ENCODE assay signal across 1 cellular context in genomic region chr11:73322111-73322985, GRCh38.
TF ChIP-seq lines count a peak whose summit lies in the region.

No MANE protein-coding gene starts in this region.

TF ChIP-seq in HCT116, 20 proteins besides CTCF, POLR2A, EP300 and RAD21 (continued from another document):
- TF ChIP-seq, protein P1, sequence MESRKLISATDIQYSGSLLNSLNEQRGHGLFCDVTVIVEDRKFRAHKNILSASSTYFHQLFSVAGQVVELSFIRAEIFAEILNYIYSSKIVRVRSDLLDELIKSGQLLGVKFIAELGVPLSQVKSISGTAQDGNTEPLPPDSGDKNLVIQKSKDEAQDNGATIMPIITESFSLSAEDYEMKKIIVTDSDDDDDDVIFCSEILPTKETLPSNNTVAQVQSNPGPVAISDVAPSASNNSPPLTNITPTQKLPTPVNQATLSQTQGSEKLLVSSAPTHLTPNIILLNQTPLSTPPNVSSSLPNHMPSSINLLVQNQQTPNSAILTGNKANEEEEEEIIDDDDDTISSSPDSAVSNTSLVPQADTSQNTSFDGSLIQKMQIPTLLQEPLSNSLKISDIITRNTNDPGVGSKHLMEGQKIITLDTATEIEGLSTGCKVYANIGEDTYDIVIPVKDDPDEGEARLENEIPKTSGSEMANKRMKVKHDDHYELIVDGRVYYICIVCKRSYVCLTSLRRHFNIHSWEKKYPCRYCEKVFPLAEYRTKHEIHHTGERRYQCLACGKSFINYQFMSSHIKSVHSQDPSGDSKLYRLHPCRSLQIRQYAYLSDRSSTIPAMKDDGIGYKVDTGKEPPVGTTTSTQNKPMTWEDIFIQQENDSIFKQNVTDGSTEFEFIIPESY (IDR thresholded peaks at IDR 0.05; ENCODE audit: extremely low read depth, insufficient replicate concordance, low read length) = no peak
- no peak for TF ChIP-seq FOSL1 (IDR thresholded peaks at IDR 0.05; ENCODE audit: low read depth)
- TF ChIP-seq CBX3 (IDR thresholded peaks at IDR 0.05; ENCODE audit: low read depth) = no peak
- TF ChIP-seq SP1 (IDR thresholded peaks at IDR 0.05; ENCODE audit: low read depth) = no peak
